Comparison of ENCODE assay signal across 19 cellular contexts in the genomic region with DNA sequence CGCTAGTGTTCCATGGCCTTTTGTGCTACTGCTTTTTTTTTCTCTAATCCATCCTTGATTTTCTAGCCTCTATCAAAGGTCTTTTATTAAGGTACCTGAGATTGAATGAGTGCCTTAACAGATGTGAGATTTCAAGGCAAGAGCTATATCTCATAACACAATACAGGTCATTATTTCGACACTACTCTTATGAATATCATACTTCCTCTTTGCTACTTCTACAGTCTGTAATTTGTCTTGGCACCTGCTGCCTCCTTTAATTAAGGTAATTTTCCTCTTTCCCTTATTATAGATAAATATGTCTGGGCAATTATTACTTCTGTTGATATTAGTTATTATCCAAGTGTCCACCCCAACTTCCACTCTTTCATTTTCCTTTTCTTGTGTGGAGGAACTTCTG.
DNase-seq lines count a peak whose midpoint lies in the region; ATAC-seq and TF ChIP-seq lines count a peak whose summit lies in the region.
"Had no signal": no experiment of that assay in that cellular context is flagged by ENCODE, and none has a peak within 500 bp of the region (broad histone marks: within the 10 kb centered on the region; RNA-seq: fewer than 3 reads in every experiment).

No MANE protein-coding gene starts in this region.

- H3K27ac ChIP-seq in VCaP: peak overlapping the region; percentile 73
- H3K27ac ChIP-seq: 22Rv1, KMS-11, SJCRH30 had no signal

- no peak for ATAC-seq in GM21619 (IDR thresholded peaks at IDR 0.05; ENCODE audit: unreplicated experiment)
- ATAC-seq: SK-N-SH treated with all-trans-retinoic acid at 6 μM for 48 hours had no signal

- DNase-seq in DMS79 treated with DMSO at 0.1 percent for 48 hours (lab: John Stamatoyannopoulos, UW) (peak; percentile 40), DMS79 (lab: John Stamatoyannopoulos, UW) (no peak), GF-D8 (lab: John Stamatoyannopoulos, UW) (peak; percentile 3), NOMO-1 (lab: John Stamatoyannopoulos, UW; ENCODE audit: unreplicated experiment in 2 of 2) (peak; percentile 38 to 91), DMS153 (lab: John Stamatoyannopoulos, UW) (no peak)
- DNase-seq: ACHN, Calu3, HCEC 1CT, MM.1S, NCI-H2171 treated with DMSO at 0.1 percent for 48 hours, NCI-H524, NCI-H774, SJCRH30, T-helper 2 cell had no signal

- TF ChIP-seq CTCF in VCaP (conservative IDR thresholded peaks at IDR 0.05): no peak

Comparison
In these comparisons a context has a peak if more than half of its experiments do, and no peak if none do; other contexts are left out.
1. DNase-seq: peak in DMS79 treated with DMSO at 0.1 percent for 48 hours (single experiment), GF-D8 (single experiment) and NOMO-1 (2 of 2); none in DMS79 (single experiment) and DMS153 (single experiment).